Comparison of ENCODE assay signal across 1 cellular context in the genomic region with DNA sequence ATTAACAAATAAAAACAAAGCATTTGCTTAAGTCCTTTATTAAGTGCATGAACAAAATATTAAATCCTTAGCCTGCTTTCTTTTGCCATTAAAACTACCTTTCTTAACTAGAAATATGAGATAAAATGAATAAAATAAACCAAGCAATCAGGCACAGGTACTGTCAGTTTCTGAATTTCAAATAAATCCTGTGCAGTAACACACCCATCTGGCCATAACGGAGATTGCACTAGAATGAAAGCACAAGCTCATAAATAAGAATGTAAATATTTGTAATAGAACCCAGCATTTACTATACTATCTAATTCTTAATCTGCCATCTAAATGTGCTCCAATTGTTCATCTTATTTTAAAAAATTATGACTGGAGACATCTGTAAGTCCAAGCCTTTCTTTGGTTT.
A peak's percentile ranks its signal among the peaks of the same experiment; 100 is the strongest.
TF ChIP-seq lines count a peak whose summit lies in the region.

No MANE protein-coding gene starts in this region.

TF ChIP-seq in GM12878, 131 proteins besides CTCF, POLR2A, EP300 and RAD21:
- peak; percentile 37; the same call in 1 of the 2 replicates for TF ChIP-seq SMC3 (IDR thresholded peaks at IDR 0.05; ENCODE audit: borderline replicate concordance, low read length)
- TF ChIP-seq, protein P1, sequence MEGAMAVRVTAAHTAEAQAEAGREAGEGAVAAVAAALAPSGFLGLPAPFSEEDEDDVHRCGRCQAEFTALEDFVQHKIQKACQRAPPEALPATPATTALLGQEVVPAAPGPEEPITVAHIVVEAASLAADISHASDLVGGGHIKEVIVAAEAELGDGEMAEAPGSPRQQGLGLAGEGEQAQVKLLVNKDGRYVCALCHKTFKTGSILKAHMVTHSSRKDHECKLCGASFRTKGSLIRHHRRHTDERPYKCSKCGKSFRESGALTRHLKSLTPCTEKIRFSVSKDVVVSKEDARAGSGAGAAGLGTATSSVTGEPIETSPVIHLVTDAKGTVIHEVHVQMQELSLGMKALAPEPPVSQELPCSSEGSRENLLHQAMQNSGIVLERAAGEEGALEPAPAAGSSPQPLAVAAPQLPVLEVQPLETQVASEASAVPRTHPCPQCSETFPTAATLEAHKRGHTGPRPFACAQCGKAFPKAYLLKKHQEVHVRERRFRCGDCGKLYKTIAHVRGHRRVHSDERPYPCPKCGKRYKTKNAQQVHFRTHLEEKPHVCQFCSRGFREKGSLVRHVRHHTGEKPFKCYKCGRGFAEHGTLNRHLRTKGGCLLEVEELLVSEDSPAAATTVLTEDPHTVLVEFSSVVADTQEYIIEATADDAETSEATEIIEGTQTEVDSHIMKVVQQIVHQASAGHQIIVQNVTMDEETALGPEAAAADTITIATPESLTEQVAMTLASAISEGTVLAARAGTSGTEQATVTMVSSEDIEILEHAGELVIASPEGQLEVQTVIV (IDR thresholded peaks at IDR 0.05; ENCODE audit: borderline replicate concordance, partially characterized antibody): no peak
- TF ChIP-seq POLR2AphosphoS5 (IDR thresholded peaks at IDR 0.05; ENCODE audit: low read length): no peak
- no peak for TF ChIP-seq SUPT20H (IDR thresholded peaks at IDR 0.05; ENCODE audit: borderline replicate concordance, control insufficient read depth, low read depth, low read length)
- TF ChIP-seq FOS (IDR thresholded peaks at IDR 0.05; ENCODE audit: borderline replicate concordance, extremely low read depth, insufficient read length): no peak
- no peak for TF ChIP-seq ZBED1 (IDR thresholded peaks at IDR 0.05; ENCODE audit: borderline replicate concordance)
